In the genomic region with DNA sequence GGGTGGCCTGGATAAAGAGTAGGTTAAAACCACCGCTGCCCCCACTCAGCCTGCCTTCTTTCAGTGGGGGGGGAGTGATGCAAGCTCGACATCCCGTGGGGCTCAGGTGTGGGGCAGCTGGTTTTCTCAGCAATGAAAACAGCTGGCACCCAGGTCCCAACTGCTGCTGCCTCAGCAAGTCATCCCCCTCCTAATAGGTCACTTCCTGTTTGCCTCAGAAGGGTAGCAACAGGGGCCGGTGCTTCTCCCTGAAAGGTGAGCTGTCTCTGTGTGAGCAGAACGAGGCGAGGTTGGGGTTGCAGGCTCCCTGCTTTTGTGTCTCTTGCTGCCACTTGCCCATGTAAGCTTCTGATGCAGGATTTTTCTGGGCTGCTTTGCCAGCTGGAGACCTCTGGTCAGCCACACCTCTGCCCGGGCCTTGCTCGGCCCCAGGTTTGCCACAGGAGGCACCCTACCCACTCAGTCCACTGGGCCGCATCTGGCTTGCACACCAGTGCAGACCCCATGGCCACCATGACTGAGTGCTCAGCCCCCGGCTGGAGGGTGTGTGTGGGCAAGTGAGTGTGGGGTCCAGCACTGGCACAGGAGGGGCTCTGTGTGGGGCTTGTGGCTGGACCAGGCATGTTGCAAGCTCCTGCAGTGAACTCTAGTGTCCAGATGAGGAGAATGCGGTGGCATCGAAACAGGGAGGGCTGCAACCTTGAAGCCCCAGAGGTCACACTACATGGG, we compare ENCODE assay signal across 15 cellular contexts. TPM values are rescaled to one million over a fixed set of nuclear protein-coding genes. Genes with fewer than 3 reads are reported as not detected.
DNase-seq lines count a peak whose midpoint lies in the region; ATAC-seq and TF ChIP-seq lines count a peak whose summit lies in the region.
"Had no signal": no experiment of that assay in that cellular context is flagged by ENCODE, and none has a peak within 500 bp of the region (broad histone marks: within the 10 kb centered on the region; RNA-seq: fewer than 3 reads in every experiment).

No MANE protein-coding gene starts in this region.

- H3K27ac ChIP-seq in DND-41 (ENCODE audit: low read length), result no peak overlapping the region; the same call in 1 of the 2 replicates
- H3K27ac ChIP-seq in foreskin keratinocyte, result no peak overlapping the region
- H3K27ac ChIP-seq in heart right ventricle, result no peak overlapping the region
- H3K27ac ChIP-seq: brain microvascular endothelial cell, lower lobe of right lung, upper lobe of left lung had no signal

- H3K9me3 ChIP-seq in DND-41 (ENCODE audit: insufficient read depth, low read length, severe bottlenecking) (peaks cover 14% of the 10 kb centered on the region), heart right ventricle (peaks cover 0 to 12% (median 0%) of the 10 kb centered on the region in 11 donors)
- H3K9me3 ChIP-seq: lower lobe of right lung, upper lobe of left lung had no signal

- no peaks in the 10 kb centered on the region for H3K79me2 ChIP-seq in DND-41 (ENCODE audit: insufficient read depth, low read length)

- H3K36me3 ChIP-seq in DND-41 (ENCODE audit: insufficient read depth, low read length) (peaks cover 5% of the 10 kb centered on the region; the same call in 1 of the 2 replicates), heart right ventricle (no peaks in the 10 kb centered on the region)
- H3K36me3 ChIP-seq: brain microvascular endothelial cell, lower lobe of right lung, upper lobe of left lung had no signal

- no peak overlapping the region for H3K4me2 ChIP-seq in DND-41 (ENCODE audit: insufficient read depth, low read length)

- intact Hi-C loops in heart right ventricle (cut with DNase I), result no loop called here

- no peak overlapping the region for H3K9ac ChIP-seq in DND-41 (ENCODE audit: low read depth, low read length)

- H3K4me1 ChIP-seq in DND-41 (ENCODE audit: insufficient read depth, low read length), result peaks cover 4% of the 10 kb centered on the region
- H3K4me1 ChIP-seq in foreskin keratinocyte, result peaks cover 8% of the 10 kb centered on the region
- peaks cover 0 to 14% (median 6%) of the 10 kb centered on the region in 9 donors for H3K4me1 ChIP-seq in heart right ventricle
- H3K4me1 ChIP-seq: lower lobe of right lung had no signal

- 93 to 94% methylated on average over 12 of the region's 12 CpGs for whole genome bisulfite sequencing in heart right ventricle, 2 donors

- no peaks in the 10 kb centered on the region for H3K27me3 ChIP-seq in DND-41 (ENCODE audit: insufficient read depth, low read length, poor library complexity)
- H3K27me3 ChIP-seq in foreskin keratinocyte, result peaks cover 7% of the 10 kb centered on the region
- peaks cover 0 to 50% (median 8%) of the 10 kb centered on the region in 7 donors for H3K27me3 ChIP-seq in heart right ventricle
- H3K27me3 ChIP-seq: brain microvascular endothelial cell, upper lobe of left lung had no signal

- no peak for TF ChIP-seq CTCF in DND-41 (IDR thresholded peaks at IDR 0.05; ENCODE audit: borderline replicate concordance, extremely low read depth, low read length, poor library complexity, severe bottlenecking)
- no peak for TF ChIP-seq CTCF in foreskin keratinocyte (conservative IDR thresholded peaks at IDR 0.05)
- TF ChIP-seq CTCF in heart right ventricle (IDR thresholded peaks at IDR 0.05), result no peak

- no peaks in the 10 kb centered on the region for H4K20me1 ChIP-seq in DND-41 (ENCODE audit: insufficient read depth, low read length)

- no peak overlapping the region for H2AFZ ChIP-seq in DND-41 (ENCODE audit: low read depth, low read length)

- ATAC-seq in DND-41 (ENCODE audit: insufficient read depth, low read depth), result peak; percentile 40; the same call in 1 of the 3 replicates
- peak; percentile 21 for ATAC-seq in foreskin keratinocyte
- ATAC-seq in heart right ventricle, result no peak
- ATAC-seq in GM21390 (IDR thresholded peaks at IDR 0.05; ENCODE audit: unreplicated experiment), result no peak
- ATAC-seq: lower lobe of right lung had no signal

- H3K4me3 ChIP-seq in DND-41 (ENCODE audit: low read depth in 1 of 2, low read length in 2 of 2), result no peak overlapping the region; a peak in 1 of 4 replicates
- H3K4me3 ChIP-seq in heart right ventricle, result no peak overlapping the region
- H3K4me3 ChIP-seq: lower lobe of right lung, upper lobe of left lung had no signal

- DNase-seq in NCI-H2081 (lab: John Stamatoyannopoulos, UW), result peak; percentile 4 to 58
- DNase-seq in NCI-H2081 treated with DMSO at 0.1 percent for 48 hours (lab: John Stamatoyannopoulos, UW), result no peak
- DNase-seq in DND-41, result peak; percentile 37
- DNase-seq in RPMI8226, result peak; percentile 79
- peak in 1 of 2 donors; percentile 30 for DNase-seq in foreskin keratinocyte
- DNase-seq in heart right ventricle, result no peak
- no peak for DNase-seq in DMS79 (lab: John Stamatoyannopoulos, UW)
- DNase-seq: activated CD4-positive, alpha-beta T cell treated with anti-CD3 and anti-CD28 coated beads, Interleukin-2, amount 50 U/mL, for 1 hour; activated gamma-delta T cell; brain microvascular endothelial cell; lower lobe of right lung; NCI-H446; retina; upper lobe of left lung had no signal

RNA-seq across cellular contexts. Expression of a gene that starts 11.5 kb away (rescaled TPM):
- 28.9 and 34.3 TPM in 2 replicates for total RNA-seq in foreskin keratinocyte
- 40.5 and 42.5 TPM in 2 replicates for polyA plus RNA-seq in foreskin keratinocyte
- 10 to 100 TPM; 31.4 to 61.5 (median 51.2) TPM for total RNA-seq in heart right ventricle
- polyA plus RNA-seq in heart right ventricle, result 10 to 100 TPM; 32.0 to 41.9 TPM

Comparison
In these comparisons a context has a peak if more than half of its experiments do, and no peak if none do; other contexts are left out.
1. DNase-seq: peak in NCI-H2081 (2 of 2), DND-41 (single experiment) and RPMI8226 (single experiment); none in NCI-H2081 treated with DMSO at 0.1 percent for 48 hours (single experiment), heart right ventricle (0 of 2) and DMS79 (single experiment).
2. ATAC-seq: peak in DND-41 (single experiment) and foreskin keratinocyte (single experiment); none in heart right ventricle (0 of 8) and GM21390 (single experiment).